ENCODE assay signal across 9 cellular contexts in genomic region chrX:46713672-46714487, GRCh38. TPM values are rescaled to one million over a fixed set of nuclear protein-coding genes. Genes with fewer than 3 reads are reported as not detected.
DNase-seq lines count a peak whose midpoint lies in the region; ATAC-seq lines count a peak whose summit lies in the region.
"Had no signal": no experiment of that assay in that cellular context is flagged by ENCODE, and none has a peak within 500 bp of the region (broad histone marks: within the 10 kb centered on the region; RNA-seq: fewer than 3 reads in every experiment).

No MANE protein-coding gene starts in this region.

- peaks cover 0 to 4% (median 0%) of the 10 kb centered on the region in 7 donors for H3K9me3 Mint-ChIP-seq in CD4-positive, CD25-positive, alpha-beta regulatory T cell
- H3K9me3 Mint-ChIP-seq in T-helper 2 cell treated with Interferon-gamma antibody and Interleukin-4, amounts not matched to agents 5 μg/mL and 100 μg/mL, for 36 hours: peaks cover 5% of the 10 kb centered on the region

- no peak overlapping the region for H3K27ac ChIP-seq in CD4-positive, CD25-positive, alpha-beta regulatory T cell (ENCODE audit: insufficient read depth, low read length, poor library complexity, severe bottlenecking)

- peak overlapping the region in 1 of 4 donors; percentile 9 for H3K4me3 Mint-ChIP-seq in CD4-positive, CD25-positive, alpha-beta regulatory T cell
- H3K4me3 Mint-ChIP-seq in T-helper 2 cell treated with Interferon-gamma antibody and Interleukin-4, amounts not matched to agents 5 μg/mL and 100 μg/mL, for 36 hours: peak overlapping the region; percentile 54
- H3K4me3 Mint-ChIP-seq: brain had no signal

- no peaks in the 10 kb centered on the region for H3K36me3 ChIP-seq in CD4-positive, CD25-positive, alpha-beta regulatory T cell (ENCODE audit: control insufficient read depth, insufficient read depth, low read length)
- H3K36me3 ChIP-seq in MG63: no peaks in the 10 kb centered on the region

- H3K36me3 Mint-ChIP-seq in CD4-positive, CD25-positive, alpha-beta regulatory T cell: no peaks in the 10 kb centered on the region
- H3K36me3 Mint-ChIP-seq in T-helper 2 cell treated with Interferon-gamma antibody and Interleukin-4, amounts not matched to agents 5 μg/mL and 100 μg/mL, for 36 hours (ENCODE audit: low read depth): peaks cover 16% of the 10 kb centered on the region
- H3K36me3 Mint-ChIP-seq: brain had no signal

- H3K27ac Mint-ChIP-seq in CD4-positive, CD25-positive, alpha-beta regulatory T cell: no peak overlapping the region
- H3K27ac Mint-ChIP-seq in T-helper 2 cell treated with Interferon-gamma antibody and Interleukin-4, amounts not matched to agents 5 μg/mL and 100 μg/mL, for 36 hours: peak overlapping the region; percentile 87
- H3K27ac Mint-ChIP-seq: brain had no signal

- H3K9me3 ChIP-seq in CD4-positive, CD25-positive, alpha-beta regulatory T cell (ENCODE audit: control insufficient read depth in 2 of 2, low read length in 2 of 2): no peaks in the 10 kb centered on the region
- H3K9me3 ChIP-seq in MG63: no peaks in the 10 kb centered on the region

- ATAC-seq in CD4-positive, CD25-positive, alpha-beta regulatory T cell (ENCODE audit: low read depth in 2 of 2): no peak
- peak; percentile 54 for ATAC-seq in GM19043 (IDR thresholded peaks at IDR 0.05; ENCODE audit: low read depth, unreplicated experiment)
- peak; percentile 59 for ATAC-seq in HG02943 (IDR thresholded peaks at IDR 0.05; ENCODE audit: low read depth, unreplicated experiment)

- H3K27me3 ChIP-seq in CD4-positive, CD25-positive, alpha-beta regulatory T cell (ENCODE audit: control insufficient read depth, insufficient read depth, low read length): no peaks in the 10 kb centered on the region
- H3K27me3 ChIP-seq in MG63: no peaks in the 10 kb centered on the region

- peaks cover 14 to 57% (median 30%) of the 10 kb centered on the region in 4 donors for H3K4me1 Mint-ChIP-seq in CD4-positive, CD25-positive, alpha-beta regulatory T cell
- H3K4me1 Mint-ChIP-seq in T-helper 2 cell treated with Interferon-gamma antibody and Interleukin-4, amounts not matched to agents 5 μg/mL and 100 μg/mL, for 36 hours (ENCODE audit: low read depth): peaks cover 51% of the 10 kb centered on the region

- H3K4me3 ChIP-seq in CD4-positive, CD25-positive, alpha-beta regulatory T cell (ENCODE audit: low read depth, low read length): peak overlapping the region; percentile 37
- no peak overlapping the region for H3K4me3 ChIP-seq in MG63

- DNase-seq in CD4-positive, CD25-positive, alpha-beta regulatory T cell: no peak
- no peak for DNase-seq in T-helper 2 cell treated with Interferon-gamma antibody and Interleukin-4, amounts not matched to agents 5 μg/mL and 100 μg/mL, for 36 hours (ENCODE audit: low spot score)
- DNase-seq in MG63 (no peak), SW 1271 (lab: John Stamatoyannopoulos, UW) (no peak), NCI-H1048 (lab: John Stamatoyannopoulos, UW) (no peak), Ammon's horn (ENCODE audit: low spot score) (no peak)

- peaks cover 11% of the 10 kb centered on the region for H3K4me1 ChIP-seq in CD4-positive, CD25-positive, alpha-beta regulatory T cell (ENCODE audit: control insufficient read depth, insufficient read depth, low read length, poor library complexity, severe bottlenecking)

- H3K27me3 Mint-ChIP-seq in CD4-positive, CD25-positive, alpha-beta regulatory T cell: no peaks in the 10 kb centered on the region
- H3K27me3 Mint-ChIP-seq in T-helper 2 cell treated with Interferon-gamma antibody and Interleukin-4, amounts not matched to agents 5 μg/mL and 100 μg/mL, for 36 hours (ENCODE audit: low read depth): no peaks in the 10 kb centered on the region
- H3K27me3 Mint-ChIP-seq: brain had no signal

RNA-seq across cellular contexts. Expression of gene SLC9A7, which starts 45.0 kb away (rescaled TPM):
- 6.4 TPM for total RNA-seq in CD4-positive, CD25-positive, alpha-beta regulatory T cell
- 1 to 10 TPM; 3.6 to 5.6 (median 4.1) TPM for polyA plus RNA-seq in CD4-positive, CD25-positive, alpha-beta regulatory T cell
- 1.2 and 1.4 TPM in 2 replicates for total RNA-seq in MG63 (2014; rRNA removed; shearing (Covaris generic); ENCODE audit: low replicate concordance)

Comparison
In these comparisons a context has a peak if more than half of its experiments do, and no peak if none do; other contexts are left out.
1. ATAC-seq: peak in GM19043 (single experiment) and HG02943 (single experiment); none in CD4-positive, CD25-positive, alpha-beta regulatory T cell (0 of 2).